16 cellular contexts compared by ENCODE assay signal in genomic region chr7:40586197-40586596, GRCh38.
DNase-seq lines count a peak whose midpoint lies in the region; ATAC-seq, FAIRE-seq and TF ChIP-seq lines count a peak whose summit lies in the region.
"Had no signal": no experiment of that assay in that cellular context is flagged by ENCODE, and none has a peak within 500 bp of the region (broad histone marks: within the 10 kb centered on the region; RNA-seq: fewer than 3 reads in every experiment).

No MANE protein-coding gene starts in this region.

- no peak for TF ChIP-seq CTCF in retinal pigment epithelial cell (conservative IDR thresholded peaks at IDR 0.05; ENCODE audit: low read depth, low read length)

- intact Hi-C loops in posterior vena cava (cut with DNase I): loop anchor here in 1 of 2 donors (2.0 kb wide), 1 partner anchor 17 kb away; no protein-coding TSS in a partner anchor

- H3K27ac Mint-ChIP-seq in activated naive CD4-positive, alpha-beta T cell treated with anti-CD3 and anti-CD28 coated beads, Interleukin-2, amount 10 ng/mL, durations not matched to agents 7 days and 5 days: no peak overlapping the region
- H3K27ac Mint-ChIP-seq: activated T-cell treated with anti-CD3 and anti-CD28 coated beads, Interleukin-2, amount 50 U/mL, for 72 hours; immature natural killer cell; naive thymus-derived CD8-positive, alpha-beta T cell had no signal

- DNase-seq in H54 (ENCODE audit: insufficient read length, low spot score) (peak; percentile 23), OCI-M1 (lab: John Stamatoyannopoulos, UW) (peak; percentile 4), fibroblast of gingiva (ENCODE audit: low read depth) (peak; percentile 63), retinal pigment epithelial cell (ENCODE audit: low read depth) (peak; percentile 56), putamen (ENCODE audit: low spot score) (no peak), posterior vena cava (ENCODE audit: low spot score) (no peak)
- DNase-seq in activated naive CD4-positive, alpha-beta T cell treated with anti-CD3 and anti-CD28 coated beads, Interleukin-2, amount 10 ng/mL, durations not matched to agents 7 days and 5 days: no peak
- DNase-seq: activated CD4-positive, alpha-beta T cell treated with anti-CD3 and anti-CD28 coated beads for 4 hours; activated T-cell treated with anti-CD3 and anti-CD28 coated beads, Interleukin-2, amount 50 U/mL, for 72 hours; H7; immature natural killer cell; naive thymus-derived CD8-positive, alpha-beta T cell; NCI-H2029 treated with DMSO at 0.1 percent for 48 hours had no signal

- TF ChIP-seq POLR2A in H54 (IDR thresholded peaks at IDR 0.05; ENCODE audit: low read depth, low read length): no peak

- ATAC-seq in HG03442 (IDR thresholded peaks at IDR 0.05; ENCODE audit: unreplicated experiment): no peak
- ATAC-seq: activated T-cell treated with anti-CD3 and anti-CD28 coated beads, Interleukin-2, amount 50 U/mL, for 72 hours; GM12878; naive thymus-derived CD8-positive, alpha-beta T cell had no signal

- no peaks in the 10 kb centered on the region for H3K36me3 Mint-ChIP-seq in activated naive CD4-positive, alpha-beta T cell treated with anti-CD3 and anti-CD28 coated beads, Interleukin-2, amount 10 ng/mL, durations not matched to agents 7 days and 5 days
- H3K36me3 Mint-ChIP-seq: immature natural killer cell had no signal

- H3K4me3 Mint-ChIP-seq in activated naive CD4-positive, alpha-beta T cell treated with anti-CD3 and anti-CD28 coated beads, Interleukin-2, amount 10 ng/mL, durations not matched to agents 7 days and 5 days: no peak overlapping the region
- H3K4me3 Mint-ChIP-seq: activated T-cell treated with anti-CD3 and anti-CD28 coated beads, Interleukin-2, amount 50 U/mL, for 72 hours; immature natural killer cell; naive thymus-derived CD8-positive, alpha-beta T cell had no signal

- H3K27me3 Mint-ChIP-seq in activated naive CD4-positive, alpha-beta T cell treated with anti-CD3 and anti-CD28 coated beads, Interleukin-2, amount 10 ng/mL, durations not matched to agents 7 days and 5 days: no peaks in the 10 kb centered on the region
- H3K27me3 Mint-ChIP-seq: naive thymus-derived CD8-positive, alpha-beta T cell had no signal

- CTCF ChIA-PET in activated naive CD4-positive, alpha-beta T cell treated with anti-CD3 and anti-CD28 coated beads, Interleukin-2, amount 10 ng/mL, durations not matched to agents 7 days and 5 days (lab: Charles Lee): no interaction called here

- no peaks in the 10 kb centered on the region for H3K9me3 Mint-ChIP-seq in activated naive CD4-positive, alpha-beta T cell treated with anti-CD3 and anti-CD28 coated beads, Interleukin-2, amount 10 ng/mL, durations not matched to agents 7 days and 5 days

- no peaks in the 10 kb centered on the region for H3K4me1 Mint-ChIP-seq in activated naive CD4-positive, alpha-beta T cell treated with anti-CD3 and anti-CD28 coated beads, Interleukin-2, amount 10 ng/mL, durations not matched to agents 7 days and 5 days
- H3K4me1 Mint-ChIP-seq: immature natural killer cell; naive thymus-derived CD8-positive, alpha-beta T cell had no signal

- H3K4me3 ChIP-seq in retinal pigment epithelial cell (ENCODE audit: low read length): no peak overlapping the region
- H3K4me3 ChIP-seq: cardiac muscle cell, GM12878 had no signal

- FAIRE-seq in H54 (lab: Jason Lieb, UNC): peak; percentile 66
- FAIRE-seq: GM12878 had no signal

Comparison
In these comparisons a context has a peak if more than half of its experiments do, and no peak if none do; other contexts are left out.
1. DNase-seq: peak in H54 (single experiment), OCI-M1 (single experiment), fibroblast of gingiva (single experiment) and retinal pigment epithelial cell (single experiment); none in activated naive CD4-positive, alpha-beta T cell treated with anti-CD3 and anti-CD28 coated beads, Interleukin-2, amount 10 ng/mL, durations not matched to agents 7 days and 5 days (single experiment), putamen (single experiment) and posterior vena cava (single experiment).